13 cellular contexts compared by ENCODE assay signal in genomic region chr13:77863037-77863630, GRCh38. TPM values are rescaled to one million over a fixed set of nuclear protein-coding genes. Genes with fewer than 3 reads are reported as not detected.
"Had no signal": no experiment of that assay in that cellular context is flagged by ENCODE, and none has a peak within 500 bp of the region (broad histone marks: within the 10 kb centered on the region; RNA-seq: fewer than 3 reads in every experiment).

No MANE protein-coding gene starts in this region.

- H3K27ac Mint-ChIP-seq: activated CD4-positive, alpha-beta memory T cell treated with anti-CD3 and anti-CD28 coated beads for 36 hours; activated naive CD8-positive, alpha-beta T cell treated with anti-CD3 and anti-CD28 coated beads, Interleukin-2, amount 10 ng/mL, durations not matched to agents 7 days and 5 days; activated T-cell treated with anti-CD3 and anti-CD28 coated beads, Interleukin-2, amount 50 U/mL, for 72 hours; endodermal cell had no signal

- H3K27me3 ChIP-seq: breast epithelium, neutrophil, uterus had no signal

- DNase-seq: activated CD4-positive, alpha-beta memory T cell treated with anti-CD3 and anti-CD28 coated beads for 36 hours; activated CD4-positive, alpha-beta T cell treated with anti-CD3 and anti-CD28 coated beads for 1 hour; activated naive CD8-positive, alpha-beta T cell treated with anti-CD3 and anti-CD28 coated beads, Interleukin-2, amount 10 ng/mL, durations not matched to agents 7 days and 5 days; activated T-cell treated with anti-CD3 and anti-CD28 coated beads, Interleukin-2, amount 50 U/mL, for 72 hours; anterior cingulate cortex; endodermal cell; erythroblast; hippocampal formation; retina; uterus had no signal

- H3K4me1 Mint-ChIP-seq: activated naive CD8-positive, alpha-beta T cell treated with anti-CD3 and anti-CD28 coated beads, Interleukin-2, amount 10 ng/mL, durations not matched to agents 7 days and 5 days had no signal

- H3K36me3 Mint-ChIP-seq: activated CD4-positive, alpha-beta memory T cell treated with anti-CD3 and anti-CD28 coated beads for 36 hours; activated naive CD8-positive, alpha-beta T cell treated with anti-CD3 and anti-CD28 coated beads, Interleukin-2, amount 10 ng/mL, durations not matched to agents 7 days and 5 days had no signal

- ATAC-seq: activated T-cell treated with anti-CD3 and anti-CD28 coated beads, Interleukin-2, amount 50 U/mL, for 72 hours had no signal

- H3K36me3 ChIP-seq: breast epithelium, neutrophil, uterus had no signal

- H3K9me3 ChIP-seq: breast epithelium, neutrophil, uterus had no signal

- H3K4me3 Mint-ChIP-seq: activated CD4-positive, alpha-beta memory T cell treated with anti-CD3 and anti-CD28 coated beads for 36 hours; activated naive CD8-positive, alpha-beta T cell treated with anti-CD3 and anti-CD28 coated beads, Interleukin-2, amount 10 ng/mL, durations not matched to agents 7 days and 5 days; activated T-cell treated with anti-CD3 and anti-CD28 coated beads, Interleukin-2, amount 50 U/mL, for 72 hours; endodermal cell had no signal

- H3K4me3 ChIP-seq: breast epithelium, skin epidermis, uterus had no signal

- H3K4me1 ChIP-seq: breast epithelium, uterus had no signal

- H3K27ac ChIP-seq: breast epithelium, neutrophil, skin epidermis, uterus had no signal

RNA-seq across cellular contexts. Expression of gene EDNRB, which starts 55.5 kb away (rescaled TPM):
- total RNA-seq: activated CD4-positive, alpha-beta memory T cell treated with anti-CD3 and anti-CD28 coated beads for 36 hours; activated naive CD8-positive, alpha-beta T cell treated with anti-CD3 and anti-CD28 coated beads, Interleukin-2, amount 10 ng/mL, durations not matched to agents 7 days and 5 days; activated T-cell treated with anti-CD3 and anti-CD28 coated beads, Interleukin-2, amount 50 U/mL, for 72 hours had no signal
